Comparison of ENCODE assay signal across 1 cellular context in the genomic region with DNA sequence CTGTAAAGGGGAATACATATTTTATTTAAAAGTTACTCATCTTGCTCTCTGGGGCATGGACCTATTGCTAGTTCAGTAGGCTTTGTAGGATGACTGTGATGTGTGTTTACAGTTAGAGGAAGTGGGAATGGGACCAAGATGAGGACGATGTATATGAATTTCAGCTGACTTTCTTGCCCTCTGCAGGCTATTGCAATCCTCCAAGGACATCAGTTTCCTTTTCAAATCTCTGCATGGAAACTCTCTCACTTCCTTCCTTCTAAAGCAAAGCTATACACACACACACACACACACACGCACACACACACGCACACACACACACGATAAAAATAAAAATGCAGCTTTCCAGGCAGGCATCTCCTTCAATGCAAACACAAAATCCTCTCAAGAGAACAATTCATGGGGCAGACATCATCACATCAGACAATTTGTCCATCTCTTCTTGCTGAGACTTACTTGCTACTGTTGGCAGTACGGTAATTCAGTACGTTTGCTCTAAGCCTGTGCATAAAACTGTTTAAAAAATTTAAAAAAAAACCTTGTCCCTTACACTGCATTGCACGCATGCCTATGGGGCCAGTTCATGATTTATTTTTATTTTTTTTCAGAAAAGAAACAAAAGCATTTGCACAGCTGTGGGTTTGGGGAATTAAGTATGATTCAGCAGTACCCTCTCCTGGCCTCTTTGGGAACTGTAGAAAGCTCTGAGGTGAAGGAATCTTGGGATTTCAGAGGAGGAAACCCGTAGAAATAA.
TF ChIP-seq lines count a peak whose summit lies in the region.

No MANE protein-coding gene starts in this region.

TF ChIP-seq in K562, 482 proteins besides CTCF, POLR2A, EP300 and RAD21 (continued from another document):
- TF ChIP-seq ETS1 (conservative IDR thresholded peaks at IDR 0.05; ENCODE audit: control insufficient read depth, low read depth, low read length): no peak
- TF ChIP-seq KLF16 (IDR thresholded peaks at IDR 0.05): no peak
- TF ChIP-seq SMC3 (conservative IDR thresholded peaks at IDR 0.05; ENCODE audit: insufficient read depth, low read depth, low read length): no peak
